Comparison of ENCODE assay signal across 1 cellular context in genomic region chr15:44468713-44469385, GRCh38.
TF ChIP-seq lines count a peak whose summit lies in the region.

No MANE protein-coding gene starts in this region.

TF ChIP-seq in GM12878, 131 proteins besides CTCF, POLR2A, EP300 and RAD21 (continued from another document):
- TF ChIP-seq E4F1 (IDR thresholded peaks at IDR 0.05; ENCODE audit: borderline replicate concordance, partially characterized antibody), result no peak
- peak; percentile 85 for TF ChIP-seq RAD51 (IDR thresholded peaks at IDR 0.05)
- TF ChIP-seq EGR1 (IDR thresholded peaks at IDR 0.05; ENCODE audit: borderline replicate concordance in 1 of 2, low read depth in 2 of 2, low read length in 2 of 2), result no peak
- no peak for TF ChIP-seq BCLAF1 (IDR thresholded peaks at IDR 0.05)
- no peak for TF ChIP-seq USF1 (IDR thresholded peaks at IDR 0.05; ENCODE audit: borderline replicate concordance, extremely low read length, insufficient read depth, low read depth, low read length)
- no peak for TF ChIP-seq SRF (IDR thresholded peaks at IDR 0.05; ENCODE audit: low read depth in 2 of 2, low read length in 2 of 2)
- TF ChIP-seq BHLHE40 (IDR thresholded peaks at IDR 0.05; ENCODE audit: borderline replicate concordance in 1 of 2, low read depth in 2 of 2, low read length in 1 of 2), result peak; percentile 21 to 58; a peak in 2 of 4 replicates
- TF ChIP-seq CREB1 (IDR thresholded peaks at IDR 0.05; ENCODE audit: low read depth), result no peak
- TF ChIP-seq USF2 (IDR thresholded peaks at IDR 0.05; ENCODE audit: borderline replicate concordance, low read depth, low read length), result peak; percentile 25; the same call in 1 of the 2 replicates
- no peak for TF ChIP-seq TBL1XR1 (IDR thresholded peaks at IDR 0.05; ENCODE audit: low read depth, low read length)
